Comparison of ENCODE assay signal across 14 cellular contexts in the genomic region with DNA sequence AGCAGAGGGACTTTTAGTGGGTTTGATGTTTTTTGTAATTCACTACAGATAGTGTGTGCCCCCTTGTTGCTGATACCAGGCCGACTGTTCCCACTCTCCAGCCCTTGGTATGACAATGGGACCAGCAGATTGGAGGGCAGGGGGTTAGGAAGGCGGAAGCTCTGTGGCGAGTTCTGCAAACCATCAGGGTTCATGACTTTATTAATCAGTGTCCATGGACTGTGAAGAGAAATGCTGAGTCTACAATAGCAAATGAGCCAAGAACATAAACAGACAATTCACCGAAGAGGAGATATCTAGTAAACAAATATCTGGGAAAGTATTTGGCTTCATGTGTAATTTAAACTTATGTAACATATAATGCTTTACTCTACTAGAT.
DNase-seq lines count a peak whose midpoint lies in the region; ATAC-seq lines count a peak whose summit lies in the region.
"Had no signal": no experiment of that assay in that cellular context is flagged by ENCODE, and none has a peak within 500 bp of the region (broad histone marks: within the 10 kb centered on the region; RNA-seq: fewer than 3 reads in every experiment).

No MANE protein-coding gene starts in this region.

- no peak for DNase-seq in activated CD4-positive, alpha-beta T cell treated with anti-CD3 and anti-CD28 coated beads, Interleukin-2, amount 10 ng/mL, durations not matched to agents 24 days and 14 days
- DNase-seq in activated CD4-positive, alpha-beta T cell treated with anti-CD3 and anti-CD28 coated beads for 4 hours: no peak
- DNase-seq in activated naive CD4-positive, alpha-beta T cell treated with anti-CD3 and anti-CD28 coated beads, Interleukin-2, amount 50 U/mL, for 72 hours (ENCODE audit: low spot score in 2 of 2): no peak
- DNase-seq in left lobe of liver (ENCODE audit: low spot score) (no peak), globus pallidus (ENCODE audit: low spot score) (no peak), NCI-H187 treated with DMSO at 0.1 percent for 48 hours (lab: John Stamatoyannopoulos, UW) (no peak), HPDE6-E6E7 (ENCODE audit: extremely low spot score) (no peak)
- no peak for DNase-seq in stimulated activated effector memory CD8-positive, alpha-beta T cell treated with anti-CD3 and anti-CD28 coated beads, Interleukin-12 subunit alpha, Interleukin-12 subunit beta, amount 100 ng/mL, for 72 hours (ENCODE audit: low spot score in 2 of 2)
- DNase-seq: DMS79, erythroblast, NCI-H524, SHP77 had no signal

- H3K4me3 Mint-ChIP-seq in activated CD4-positive, alpha-beta T cell treated with anti-CD3 and anti-CD28 coated beads, Interleukin-2, amount 10 ng/mL, durations not matched to agents 24 days and 14 days: peak overlapping the region; percentile 49
- peak overlapping the region; percentile 72 for H3K4me3 Mint-ChIP-seq in stimulated activated effector memory CD8-positive, alpha-beta T cell treated with anti-CD3 and anti-CD28 coated beads, Interleukin-12 subunit alpha, Interleukin-12 subunit beta, amount 100 ng/mL, for 72 hours

- peaks cover 58% of the 10 kb centered on the region for H3K36me3 Mint-ChIP-seq in activated CD4-positive, alpha-beta T cell treated with anti-CD3 and anti-CD28 coated beads, Interleukin-2, amount 10 ng/mL, durations not matched to agents 24 days and 14 days (ENCODE audit: low read depth)
- peaks cover 32 to 38% of the 10 kb centered on the region in 2 donors for H3K36me3 Mint-ChIP-seq in activated naive CD4-positive, alpha-beta T cell treated with anti-CD3 and anti-CD28 coated beads, Interleukin-2, amount 50 U/mL, for 72 hours
- peaks cover 35% of the 10 kb centered on the region for H3K36me3 Mint-ChIP-seq in stimulated activated effector memory CD8-positive, alpha-beta T cell treated with anti-CD3 and anti-CD28 coated beads, Interleukin-12 subunit alpha, Interleukin-12 subunit beta, amount 100 ng/mL, for 72 hours

- H3K4me1 Mint-ChIP-seq in activated CD4-positive, alpha-beta T cell treated with anti-CD3 and anti-CD28 coated beads, Interleukin-2, amount 10 ng/mL, durations not matched to agents 24 days and 14 days: peaks cover 56% of the 10 kb centered on the region
- peaks cover 85% of the 10 kb centered on the region for H3K4me1 Mint-ChIP-seq in stimulated activated effector memory CD8-positive, alpha-beta T cell treated with anti-CD3 and anti-CD28 coated beads, Interleukin-12 subunit alpha, Interleukin-12 subunit beta, amount 100 ng/mL, for 72 hours

- intact Hi-C loops in activated CD4-positive, alpha-beta T cell treated with anti-CD3 and anti-CD28 coated beads, Interleukin-2, amount 10 ng/mL, durations not matched to agents 24 days and 14 days (cut with micrococcal nuclease): no loop called here

- peaks cover 2% of the 10 kb centered on the region for H3K27me3 Mint-ChIP-seq in activated CD4-positive, alpha-beta T cell treated with anti-CD3 and anti-CD28 coated beads, Interleukin-2, amount 10 ng/mL, durations not matched to agents 24 days and 14 days
- H3K27me3 Mint-ChIP-seq: stimulated activated naive B cell treated with anti-CD40 and anti-IgM and Interleukin-4, amounts not matched to agents 10 μg/mL and 1 μg/mL and 100 μg/mL, for 72 hours had no signal

- H3K9me3 Mint-ChIP-seq in activated CD4-positive, alpha-beta T cell treated with anti-CD3 and anti-CD28 coated beads, Interleukin-2, amount 10 ng/mL, durations not matched to agents 24 days and 14 days: peaks cover 3% of the 10 kb centered on the region
- H3K9me3 Mint-ChIP-seq in activated naive CD4-positive, alpha-beta T cell treated with anti-CD3 and anti-CD28 coated beads, Interleukin-2, amount 50 U/mL, for 72 hours: no peaks in the 10 kb centered on the region
- no peaks in the 10 kb centered on the region for H3K9me3 Mint-ChIP-seq in stimulated activated effector memory CD8-positive, alpha-beta T cell treated with anti-CD3 and anti-CD28 coated beads, Interleukin-12 subunit alpha, Interleukin-12 subunit beta, amount 100 ng/mL, for 72 hours
- H3K9me3 Mint-ChIP-seq: stimulated activated naive B cell treated with anti-CD40 and anti-IgM and Interleukin-4, amounts not matched to agents 10 μg/mL and 1 μg/mL and 100 μg/mL, for 72 hours had no signal

- H3K27ac Mint-ChIP-seq in activated CD4-positive, alpha-beta T cell treated with anti-CD3 and anti-CD28 coated beads, Interleukin-2, amount 10 ng/mL, durations not matched to agents 24 days and 14 days: peak overlapping the region; percentile 88
- peak overlapping the region; percentile 94 to 97 for H3K27ac Mint-ChIP-seq in activated naive CD4-positive, alpha-beta T cell treated with anti-CD3 and anti-CD28 coated beads, Interleukin-2, amount 50 U/mL, for 72 hours
- peak overlapping the region; percentile 99 for H3K27ac Mint-ChIP-seq in stimulated activated effector memory CD8-positive, alpha-beta T cell treated with anti-CD3 and anti-CD28 coated beads, Interleukin-12 subunit alpha, Interleukin-12 subunit beta, amount 100 ng/mL, for 72 hours

- no peak for ATAC-seq in activated naive CD4-positive, alpha-beta T cell treated with anti-CD3 and anti-CD28 coated beads, Interleukin-2, amount 50 U/mL, for 72 hours
- peak; percentile 42 for ATAC-seq in left lobe of liver
- ATAC-seq in stimulated activated effector memory CD8-positive, alpha-beta T cell treated with anti-CD3 and anti-CD28 coated beads, Interleukin-12 subunit alpha, Interleukin-12 subunit beta, amount 100 ng/mL, for 72 hours: no peak
- ATAC-seq: A549 had no signal
